18 cellular contexts compared by ENCODE assay signal in genomic region chr7:1584700-1585099, GRCh38. TPM values are rescaled to one million over a fixed set of nuclear protein-coding genes. Genes with fewer than 3 reads are reported as not detected.
DNase-seq lines count a peak whose midpoint lies in the region; ATAC-seq and TF ChIP-seq lines count a peak whose summit lies in the region.
"Had no signal": no experiment of that assay in that cellular context is flagged by ENCODE, and none has a peak within 500 bp of the region (broad histone marks: within the 10 kb centered on the region; RNA-seq: fewer than 3 reads in every experiment).

No MANE protein-coding gene starts in this region.

- H3K4me2 ChIP-seq in SK-N-SH (no peak overlapping the region), neural progenitor cell (no peak overlapping the region)

- no peak for TF ChIP-seq RAD21 in SK-N-SH (IDR thresholded peaks at IDR 0.05; ENCODE audit: low read length)

- H3K4me3 Mint-ChIP-seq in WTC11 = no peak overlapping the region
- no peak overlapping the region for H3K4me3 Mint-ChIP-seq in neural progenitor cell
- H3K4me3 Mint-ChIP-seq in type B pancreatic cell = no peak overlapping the region
- H3K4me3 Mint-ChIP-seq: CD4-positive, CD25-positive, alpha-beta regulatory T cell; HFFc6 had no signal

- no peak for ATAC-seq in SK-N-SH treated with all-trans-retinoic acid at 6 μM for 48 hours
- no peak for ATAC-seq in WTC11
- ATAC-seq: HepG2 had no signal

- H3K27me3 Mint-ChIP-seq in WTC11 (ENCODE audit: low read depth) = no peaks in the 10 kb centered on the region
- H3K27me3 Mint-ChIP-seq in neural progenitor cell (ENCODE audit: insufficient read depth, low read depth) = peaks cover 5% of the 10 kb centered on the region
- H3K27me3 Mint-ChIP-seq in type B pancreatic cell = peaks cover 15% of the 10 kb centered on the region
- H3K27me3 Mint-ChIP-seq: CD4-positive, CD25-positive, alpha-beta regulatory T cell had no signal

- H3K27me3 ChIP-seq in SK-N-SH (ENCODE audit: insufficient read depth) (peaks cover 18% of the 10 kb centered on the region; the same call in 1 of the 2 replicates), H7 (ENCODE audit: control insufficient read depth, insufficient read depth, low read length) (no peaks in the 10 kb centered on the region), neural progenitor cell (no peaks in the 10 kb centered on the region)

- no peaks in the 10 kb centered on the region for H3K36me3 ChIP-seq in SK-N-SH (replicated peaks in 1 of 2; ENCODE audit: control insufficient read depth in 1 of 2, insufficient read depth in 2 of 2, low read length in 1 of 2)
- H3K36me3 ChIP-seq in H7 (replicated peaks; ENCODE audit: control insufficient read depth, insufficient read depth, low read length) = no peaks in the 10 kb centered on the region
- H3K36me3 ChIP-seq in neural progenitor cell = no peaks in the 10 kb centered on the region

- H3K4me1 ChIP-seq in SK-N-SH (ENCODE audit: control insufficient read depth in 1 of 2, insufficient read depth in 2 of 2, low read depth in 1 of 2, low read length in 1 of 2) (peaks cover 0 to 54% of the 10 kb centered on the region in 2 experiments; a peak in 1 of 4 replicates), neural progenitor cell (no peaks in the 10 kb centered on the region)

- H3K27ac Mint-ChIP-seq in WTC11 (peak overlapping the region; percentile 69; the same call in 1 of the 2 replicates), neural progenitor cell (peak overlapping the region; percentile 82), type B pancreatic cell (no peak overlapping the region)
- H3K27ac Mint-ChIP-seq: HFFc6 had no signal

- H2AFZ ChIP-seq in SK-N-SH (ENCODE audit: low read depth) = no peak overlapping the region
- no peak overlapping the region for H2AFZ ChIP-seq in neural progenitor cell (replicated peaks)

- no peaks in the 10 kb centered on the region for H3K79me2 ChIP-seq in SK-N-SH (ENCODE audit: insufficient read depth)
- H3K79me2 ChIP-seq in neural progenitor cell (ENCODE audit: low read depth) = no peaks in the 10 kb centered on the region

- H3K4me3 ChIP-seq in SK-N-SH (ENCODE audit: low read depth in 2 of 2, low read length in 1 of 2) (no peak overlapping the region), H7 (ENCODE audit: insufficient read depth, low read depth, low read length) (no peak overlapping the region), neural progenitor cell (no peak overlapping the region)

- H4K20me1 ChIP-seq in SK-N-SH (ENCODE audit: insufficient read depth) = no peaks in the 10 kb centered on the region
- no peaks in the 10 kb centered on the region for H4K20me1 ChIP-seq in neural progenitor cell (ENCODE audit: low read depth)

- H3K9me2 ChIP-seq in SK-N-SH = no peaks in the 10 kb centered on the region

- H3K9me3 Mint-ChIP-seq in WTC11 (peaks cover 16% of the 10 kb centered on the region), neural progenitor cell (peaks cover 4% of the 10 kb centered on the region), type B pancreatic cell (no peaks in the 10 kb centered on the region)

- peak; percentile 31 for DNase-seq in SK-N-SH
- peak; percentile 46 for DNase-seq in H7
- no peak for DNase-seq in WTC11 (ENCODE audit: low spot score)
- no peak for DNase-seq in neural progenitor cell (ENCODE audit: low spot score)
- DNase-seq in NCI-H1092 treated with DMSO at 0.1 percent for 48 hours (lab: John Stamatoyannopoulos, UW) = no peak
- no peak for DNase-seq in type B pancreatic cell (ENCODE audit: extremely low spot score, unreplicated experiment)
- DNase-seq in NCI-H226 = no peak
- DNase-seq: Calu3; CD4-positive, CD25-positive, alpha-beta regulatory T cell; DMS79 treated with DMSO at 0.1 percent for 48 hours; EL; GOT3; HCEC 1CT; HFFc6 had no signal

- TF ChIP-seq EP300 in SK-N-SH (IDR thresholded peaks at IDR 0.05; ENCODE audit: borderline replicate concordance in 1 of 2, low read depth in 1 of 2, low read length in 1 of 2) = no peak

- POLR2A ChIA-PET in SK-N-SH (lab: Yijun Ruan, JAX) = no interaction called here
- POLR2A ChIA-PET in WTC11 (lab: Charles Lee) = no interaction called here

- H3K36me3 Mint-ChIP-seq in WTC11 = peaks cover 11% of the 10 kb centered on the region
- no peaks in the 10 kb centered on the region for H3K36me3 Mint-ChIP-seq in neural progenitor cell
- H3K36me3 Mint-ChIP-seq in type B pancreatic cell = no peaks in the 10 kb centered on the region
- H3K36me3 Mint-ChIP-seq: CD4-positive, CD25-positive, alpha-beta regulatory T cell had no signal

- H3F3A ChIP-seq in SK-N-SH (replicated peaks; ENCODE audit: insufficient read depth) (no peaks in the 10 kb centered on the region), neural progenitor cell (ENCODE audit: low read depth) (no peaks in the 10 kb centered on the region)

- CTCF ChIA-PET in SK-N-SH (lab: Yijun Ruan, JAX) (interaction anchor here (0.9 to 4.0 kb wide), 8 partner anchors 10 to 519 kb away, joined by 3 to 27 read pairs (median 7); no protein-coding TSS in a partner anchor), WTC11 (lab: Charles Lee) (interaction anchor here (1.1 kb wide), 1 partner anchor 80 kb away, joined by 3 read pairs; no protein-coding TSS in a partner anchor)

- H3K27ac ChIP-seq in SK-N-SH (ENCODE audit: low read depth in 2 of 2, low read length in 1 of 2) (peak overlapping the region in 1 of 2 experiments; percentile 95; a peak in 1 of 4 replicates), neural progenitor cell (no peak overlapping the region)
- H3K27ac ChIP-seq: 22Rv1 had no signal

- H3K4me1 Mint-ChIP-seq in WTC11 = peaks cover 9% of the 10 kb centered on the region
- peaks cover 13% of the 10 kb centered on the region for H3K4me1 Mint-ChIP-seq in neural progenitor cell
- peaks cover 8% of the 10 kb centered on the region for H3K4me1 Mint-ChIP-seq in type B pancreatic cell (ENCODE audit: unreplicated experiment)

- 92% methylated on average over 18 of the region's 18 CpGs for WGBS in SK-N-SH (ENCODE audit: low lambda C conversion rate)

- H3K9ac ChIP-seq in SK-N-SH (no peak overlapping the region), neural progenitor cell (no peak overlapping the region)

- H3K9me3 ChIP-seq in SK-N-SH = no peaks in the 10 kb centered on the region
- H3K9me3 ChIP-seq in neural progenitor cell (ENCODE audit: low read depth) = no peaks in the 10 kb centered on the region

- TF ChIP-seq CTCF in SK-N-SH (IDR thresholded peaks at IDR 0.05) (no peak), WTC11 (IDR thresholded peaks at IDR 0.05) (no peak), neural progenitor cell (IDR thresholded peaks at IDR 0.05) (no peak), type B pancreatic cell (conservative IDR thresholded peaks at IDR 0.05) (no peak)

TF ChIP-seq in SK-N-SH, 30 proteins besides CTCF, POLR2A, EP300 and RAD21 (continues in another document):
- no peak for TF ChIP-seq YY1 (IDR thresholded peaks at IDR 0.05; ENCODE audit: low read depth)
- no peak for TF ChIP-seq TAF1 (IDR thresholded peaks at IDR 0.05; ENCODE audit: borderline replicate concordance, low read depth, low read length)

TF ChIP-seq in SK-N-SH treated with all-trans-retinoic acid at 6 μM for 48 hours, 23 proteins besides CTCF, POLR2A, EP300 and RAD21 (continues in another document):
- no peak for TF ChIP-seq CSRNP3 (CRISPR knock-in tag; IDR thresholded peaks at IDR 0.05)

TF ChIP-seq in WTC11, 78 proteins besides CTCF, POLR2A, EP300 and RAD21 (continues in another document):
- TF ChIP-seq ZNF396 (CRISPR knock-in tag; IDR thresholded peaks at IDR 0.05; ENCODE audit: borderline replicate concordance) (no peak), NFYB (CRISPR knock-in tag; conservative IDR thresholded peaks at IDR 0.05; ENCODE audit: low read depth) (no peak), ZNF281 (CRISPR knock-in tag; IDR thresholded peaks at IDR 0.05) (no peak), IRF2 (CRISPR knock-in tag; IDR thresholded peaks at IDR 0.05; ENCODE audit: borderline replicate concordance, low read depth) (no peak)

RNA-seq across cellular contexts. Expression of gene PSMG3, which starts 14.9 kb away (rescaled TPM):
- 106 and 109 TPM in 2 replicates for polyA plus RNA-seq in SK-N-SH (2012; rRNA removed)
- 71.7 and 94.8 TPM in 2 replicates for polyA plus RNA-seq in SK-N-SH (2012; cell fraction: cytosol; rRNA removed)
- polyA plus RNA-seq in SK-N-SH (2012; cell fraction: nucleus; rRNA removed) = 82.8 and 87.7 TPM in 2 replicates
- total RNA-seq in H7 (2014; rRNA removed; shearing (Covaris generic)) = 45.9 and 49.8 TPM in 2 replicates
- total RNA-seq in WTC11 (2021) (33.3 to 50.7 TPM (median 45.9 TPM) in 3 replicates), neural progenitor cell (ENCODE audit: low replicate concordance) (31.1 and 50.3 TPM in 2 replicates), type B pancreatic cell (ENCODE audit: low replicate concordance) (27.0 and 35.2 TPM in 2 replicates)

RNA-seq across cellular contexts. Expression of gene TMEM184A, which starts 28.7 kb away (rescaled TPM):
- polyA plus RNA-seq in SK-N-SH (2012; rRNA removed) = 1.5 and 1.8 TPM in 2 replicates
- polyA plus RNA-seq in SK-N-SH (2012; cell fraction: cytosol; rRNA removed) = 0.43 and 0.46 TPM in 2 replicates
- polyA plus RNA-seq in SK-N-SH (2012; cell fraction: nucleus; rRNA removed) = 6.5 and 6.7 TPM in 2 replicates
- total RNA-seq in H7 (2014; rRNA removed; shearing (Covaris generic)) = 0.74 and 1.2 TPM in 2 replicates
- total RNA-seq in WTC11 (2021) = 1.3 to 1.4 TPM (median 1.3 TPM) in 3 replicates
- 0.17 and 0.22 TPM in 2 replicates for total RNA-seq in neural progenitor cell (ENCODE audit: low replicate concordance)
- total RNA-seq in type B pancreatic cell (ENCODE audit: low replicate concordance) = 6.6 and 7.6 TPM in 2 replicates
- total RNA-seq: A673; CD4-positive, CD25-positive, alpha-beta regulatory T cell had no signal

RNA-seq across cellular contexts. Expression of gene MAFK, which starts 54.2 kb away (rescaled TPM):
- polyA plus RNA-seq in SK-N-SH (2012; rRNA removed) = 33.0 and 33.2 TPM in 2 replicates
- 8.3 and 12.2 TPM in 2 replicates for polyA plus RNA-seq in SK-N-SH (2012; cell fraction: cytosol; rRNA removed)
- polyA plus RNA-seq in SK-N-SH (2012; cell fraction: nucleus; rRNA removed) = 240 and 252 TPM in 2 replicates
- total RNA-seq in H7 (2014; rRNA removed; shearing (Covaris generic)) = 14.8 and 23.1 TPM in 2 replicates
- total RNA-seq in WTC11 (2021) = 15.7 to 21.7 TPM (median 18.7 TPM) in 3 replicates
- 4.3 and 4.7 TPM in 2 replicates for total RNA-seq in neural progenitor cell (ENCODE audit: low replicate concordance)
- 8.2 and 19.9 TPM in 2 replicates for total RNA-seq in type B pancreatic cell (ENCODE audit: low replicate concordance)

Comparison
In these comparisons a context has a peak if more than half of its experiments do, and no peak if none do; other contexts are left out.
1. DNase-seq: peak in SK-N-SH (single experiment) and H7 (single experiment); none in WTC11 (single experiment), neural progenitor cell (single experiment), NCI-H1092 treated with DMSO at 0.1 percent for 48 hours (single experiment), type B pancreatic cell (single experiment) and NCI-H226 (single experiment).